In genomic region chr15:29071907-29072273, GRCh38 we compare ENCODE assay signal across 24 cellular contexts.
"Had no signal": no experiment of that assay in that cellular context is flagged by ENCODE, and none has a peak within 500 bp of the region (broad histone marks: within the 10 kb centered on the region; RNA-seq: fewer than 3 reads in every experiment).

No MANE protein-coding gene starts in this region.

- H3K36me3 Mint-ChIP-seq: naive B cell had no signal

- H3K36me3 ChIP-seq: adrenal gland, ascending aorta, brain microvascular endothelial cell, right atrium auricular region, vagina had no signal

- H3K4me3 ChIP-seq: adrenal gland, ascending aorta, hepatocyte, right atrium auricular region, vagina had no signal

- H3K27me3 ChIP-seq: adrenal gland, ascending aorta, brain microvascular endothelial cell, hepatocyte, right atrium auricular region, vagina had no signal

- H3K4me1 Mint-ChIP-seq: mesothelial cell of epicardium, naive B cell had no signal

- ATAC-seq: left colon; stimulated activated naive CD8-positive, alpha-beta T cell treated with anti-CD3 and anti-CD28 coated beads, Interleukin-15, Interleukin-2, amounts not matched to agents 100 U/mL and 50 U/mL, for 24 hours had no signal

- H3K4me1 ChIP-seq: adrenal gland, ascending aorta, right atrium auricular region, vagina had no signal

- H3K4me2 ChIP-seq: hepatocyte had no signal

- H3K9me3 Mint-ChIP-seq: activated naive CD4-positive, alpha-beta T cell treated with anti-CD3 and anti-CD28 coated beads for 36 hours; activated naive CD8-positive, alpha-beta T cell treated with anti-CD3 and anti-CD28 coated beads for 36 hours; dendritic cell treated with granulocyte-macrophage colony-stimulating factor and Interleukin-4, amounts not matched to agents 40 ng/mL and 50 ng/mL, for 4 days; T-helper 1 cell treated with Interleukin-12 subunit alpha and Interleukin-12 subunit beta and Interleukin-4 antibody, amounts not matched to agents 30 μg/mL and 1 μg/mL, for 36 hours had no signal

- DNase-seq: activated CD4-positive, alpha-beta T cell treated with anti-CD3 and anti-CD28 coated beads for 4 hours; activated CD4-positive, alpha-beta T cell treated with anti-CD3 and anti-CD28 coated beads, Interleukin-2, amount 50 U/mL, for 48 hours; activated CD8-positive, alpha-beta memory T cell treated with anti-CD3 and anti-CD28 coated beads for 24 hours; activated effector memory CD4-positive, alpha-beta T cell treated with anti-CD3 and anti-CD28 coated beads, Interleukin-2, amount 50 U/mL, for 16 hours; activated naive CD4-positive, alpha-beta T cell treated with anti-CD3 and anti-CD28 coated beads for 36 hours; activated naive CD8-positive, alpha-beta T cell treated with anti-CD3 and anti-CD28 coated beads for 36 hours; adrenal gland; brain microvascular endothelial cell; effector CD8-positive, alpha-beta T cell; left colon; mammary epithelial cell; naive B cell; stimulated activated CD4-positive, alpha-beta T cell treated with anti-CD3 and anti-CD28 coated beads, Interleukin-4, amount 100 ng/mL, for 1 hour; stimulated activated naive CD8-positive, alpha-beta T cell treated with anti-CD3 and anti-CD28 coated beads, Interleukin-15, Interleukin-2, amounts not matched to agents 100 U/mL and 50 U/mL, for 24 hours; SW 1271; T-helper 9 cell had no signal

- H3K27ac ChIP-seq: adrenal gland, ascending aorta, brain microvascular endothelial cell, hepatocyte, right atrium auricular region, vagina had no signal

- H3K79me2 ChIP-seq: hepatocyte had no signal

- H3K27me3 Mint-ChIP-seq: activated naive CD8-positive, alpha-beta T cell treated with anti-CD3 and anti-CD28 coated beads for 36 hours; dendritic cell treated with granulocyte-macrophage colony-stimulating factor and Interleukin-4, amounts not matched to agents 40 ng/mL and 50 ng/mL, for 4 days; type B pancreatic cell had no signal

- H3K4me3 Mint-ChIP-seq: activated naive CD4-positive, alpha-beta T cell treated with anti-CD3 and anti-CD28 coated beads for 36 hours; activated naive CD8-positive, alpha-beta T cell treated with anti-CD3 and anti-CD28 coated beads for 36 hours; dendritic cell treated with granulocyte-macrophage colony-stimulating factor and Interleukin-4, amounts not matched to agents 40 ng/mL and 50 ng/mL, for 4 days; mesothelial cell of epicardium; naive B cell; T-helper 1 cell treated with Interleukin-12 subunit alpha and Interleukin-12 subunit beta and Interleukin-4 antibody, amounts not matched to agents 30 μg/mL and 1 μg/mL, for 36 hours; type B pancreatic cell had no signal

- H3K9me3 ChIP-seq: adrenal gland, right atrium auricular region, vagina had no signal

- H3K27ac Mint-ChIP-seq: activated naive CD4-positive, alpha-beta T cell treated with anti-CD3 and anti-CD28 coated beads for 36 hours; dendritic cell treated with granulocyte-macrophage colony-stimulating factor and Interleukin-4, amounts not matched to agents 40 ng/mL and 50 ng/mL, for 4 days; mesothelial cell of epicardium; naive B cell; T-helper 1 cell treated with Interleukin-12 subunit alpha and Interleukin-12 subunit beta and Interleukin-4 antibody, amounts not matched to agents 30 μg/mL and 1 μg/mL, for 36 hours; type B pancreatic cell had no signal
